8 cellular contexts compared by ENCODE assay signal in the genomic region with DNA sequence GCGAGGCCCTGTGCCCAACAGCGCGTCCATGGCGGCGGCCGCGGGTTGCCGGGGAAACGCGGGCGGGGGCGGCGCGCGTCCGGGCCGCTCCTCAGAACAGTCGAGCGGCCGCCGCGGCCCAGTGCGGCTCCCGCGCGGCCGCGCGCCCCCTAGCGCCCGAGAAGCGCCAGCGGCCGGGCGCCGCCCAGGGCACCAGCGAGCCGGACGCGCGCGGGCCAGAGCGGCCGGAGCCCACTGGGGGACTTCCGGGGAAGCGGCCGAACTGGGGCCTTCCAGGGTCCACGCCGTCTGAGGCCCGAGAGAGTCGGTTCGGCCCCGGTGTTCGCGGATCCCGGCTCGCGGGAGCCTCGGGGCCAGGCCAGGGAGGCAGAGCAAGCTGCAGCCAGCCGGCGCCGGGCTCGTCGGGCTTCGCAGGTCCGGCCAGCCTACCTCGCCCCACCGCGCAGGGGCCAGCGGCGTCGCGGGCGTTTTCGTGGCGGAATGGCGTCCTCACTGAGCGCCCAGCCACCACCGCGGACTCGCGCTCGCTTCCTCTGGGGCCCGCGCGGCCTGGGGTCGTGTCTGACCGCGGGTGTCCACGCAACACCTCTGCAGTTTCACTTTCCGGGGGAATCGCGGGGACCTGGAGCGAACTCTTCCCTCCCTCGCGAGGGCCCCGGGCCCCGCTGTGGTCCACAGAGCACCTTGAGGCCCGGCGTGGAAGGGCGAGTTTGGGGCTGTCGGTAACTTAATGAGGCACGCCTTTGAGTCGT. TPM values are rescaled to one million over a fixed set of nuclear protein-coding genes. Genes with fewer than 3 reads are reported as not detected.
DNase-seq lines count a peak whose midpoint lies in the region; ATAC-seq, FAIRE-seq and TF ChIP-seq lines count a peak whose summit lies in the region.

A gene with protein sequence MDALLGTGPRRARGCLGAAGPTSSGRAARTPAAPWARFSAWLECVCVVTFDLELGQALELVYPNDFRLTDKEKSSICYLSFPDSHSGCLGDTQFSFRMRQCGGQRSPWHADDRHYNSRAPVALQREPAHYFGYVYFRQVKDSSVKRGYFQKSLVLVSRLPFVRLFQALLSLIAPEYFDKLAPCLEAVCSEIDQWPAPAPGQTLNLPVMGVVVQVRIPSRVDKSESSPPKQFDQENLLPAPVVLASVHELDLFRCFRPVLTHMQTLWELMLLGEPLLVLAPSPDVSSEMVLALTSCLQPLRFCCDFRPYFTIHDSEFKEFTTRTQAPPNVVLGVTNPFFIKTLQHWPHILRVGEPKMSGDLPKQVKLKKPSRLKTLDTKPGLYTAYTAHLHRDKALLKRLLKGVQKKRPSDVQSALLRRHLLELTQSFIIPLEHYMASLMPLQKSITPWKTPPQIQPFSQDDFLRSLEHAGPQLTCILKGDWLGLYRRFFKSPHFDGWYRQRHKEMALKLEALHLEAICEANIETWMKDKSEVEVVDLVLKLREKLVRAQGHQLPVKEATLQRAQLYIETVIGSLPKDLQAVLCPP (minus strand): TSS at position 54 of the 752 bp plus-strand sequence. CDS start 24 bp downstream, at position 30.

- H3K27ac ChIP-seq in OCI-LY7 (ENCODE audit: low read depth, low read length, poor library complexity, severe bottlenecking), result peak within 1 kb of the TSS; percentile 33
- H3K27ac ChIP-seq in esophagus squamous epithelium, result peak within 1 kb of the TSS; percentile 87 to 97 (median 96)

- no peaks in the 10 kb centered on the region for H3K27me3 ChIP-seq in esophagus squamous epithelium

- TF ChIP-seq CTCF in OCI-LY7 (conservative IDR thresholded peaks at IDR 0.05; ENCODE audit: low read length), result peak; percentile 54
- peak in 5 of 6 experiments; percentile 30 to 92 (median 88) for TF ChIP-seq CTCF in esophagus squamous epithelium (IDR thresholded peaks at IDR 0.05)

- CTCF ChIA-PET in OCI-LY7 (lab: Charles Lee; ENCODE audit: unreplicated experiment), result interaction anchor here (1.2 kb wide), 1 partner anchor 51 kb away, joined by 3 read pairs; no protein-coding TSS in a partner anchor

- peak; percentile 95 for ATAC-seq in HG03521 (IDR thresholded peaks at IDR 0.05; ENCODE audit: unreplicated experiment)

- peak in 2 of 4 donors; percentile 20 to 48 for TF ChIP-seq POLR2A in esophagus squamous epithelium (IDR thresholded peaks at IDR 0.05)

- POLR2A ChIA-PET in OCI-LY7 (lab: Charles Lee), result no interaction called here

- FAIRE-seq in GM19239 (lab: Jason Lieb, UNC), result peak; percentile 78

- H3K4me2 ChIP-seq in OCI-LY7 (ENCODE audit: low read length), result peak within 1 kb of the TSS; percentile 75

- no peaks in the 10 kb centered on the region for H4K20me1 ChIP-seq in OCI-LY7 (ENCODE audit: insufficient read depth, low read length)

- H3K4me1 ChIP-seq in OCI-LY7 (ENCODE audit: insufficient read depth, low read length, poor library complexity, severe bottlenecking), result peaks cover 33% of the 10 kb centered on the region
- H3K4me1 ChIP-seq in esophagus squamous epithelium, result peaks cover 15 to 30% (median 17%) of the 10 kb centered on the region in 3 donors

- peak within 1 kb of the TSS; percentile 92 for H2AFZ ChIP-seq in OCI-LY7 (ENCODE audit: low read length)

- BruUV-seq in OCI-LY7 (replicated peaks; lab: Mats Ljungman, UMichigan), result no TSS peak

- H3K36me3 ChIP-seq in OCI-LY7 (ENCODE audit: insufficient read depth, low read length) (no peaks in the 10 kb centered on the region), esophagus squamous epithelium (no peaks in the 10 kb centered on the region)

- H3K9me3 ChIP-seq in OCI-LY7 (ENCODE audit: low read length) (no peaks in the 10 kb centered on the region), esophagus squamous epithelium (no peaks in the 10 kb centered on the region)

- H3K79me2 ChIP-seq in OCI-LY7 (ENCODE audit: insufficient read depth, low read depth, low read length), result no peaks in the 10 kb centered on the region

- WGBS in esophagus squamous epithelium, 2 donors, result no CpG with 5 or more reads among the region's 104 CpGs

- no peaks in the 10 kb centered on the region for H3K9me2 ChIP-seq in OCI-LY7 (ENCODE audit: insufficient read depth, low read length)

- peak within 1 kb of the TSS; percentile 77 for H3K4me3 ChIP-seq in OCI-LY7 (ENCODE audit: low read depth, low read length, poor library complexity, severe bottlenecking)
- H3K4me3 ChIP-seq in esophagus squamous epithelium, result peak within 1 kb of the TSS; percentile 58 to 95 (median 76)

- intact Hi-C loops in OCI-LY7 (cut with micrococcal nuclease; ENCODE audit: unreplicated experiment) (loop anchor here (1.0 to 5.0 kb wide), 4 partner anchors 13 to 50 kb away; no protein-coding TSS in a partner anchor), esophagus squamous epithelium (cut with DNase I) (no loop called here)

- peak in 12 of 14 donors; percentile 32 to 89 (median 76) for DNase-seq in C1 segment of cervical spinal cord (lab: John Stamatoyannopoulos, UW)
- peak; percentile 91 for DNase-seq in GM19239 (ENCODE audit: insufficient read length, low spot score)
- peak; percentile 87 for DNase-seq in OCI-LY7 (ENCODE audit: low spot score)
- DNase-seq in activated T-cell treated with anti-CD3 and anti-CD28 coated beads, Interleukin-2, amount 50 U/mL, for 48 hours, result peak; percentile 77 to 83
- no peak for DNase-seq in esophagus squamous epithelium (lab: John Stamatoyannopoulos, UW)
- DNase-seq in myocyte (ENCODE audit: low read depth), result peak; percentile 83
- peak; percentile 28 to 73 (median 48) for DNase-seq in stimulated activated naive CD4-positive, alpha-beta T cell (lab: John Stamatoyannopoulos, UW)

RNA-seq across cellular contexts. Expression of the gene that starts here (rescaled TPM):
- total RNA-seq in OCI-LY7 (2014; rRNA removed; shearing (Covaris generic)), result 25.0 and 31.6 TPM in 2 replicates
- total RNA-seq in OCI-LY7 (2022) (38.1 and 45.0 TPM in 2 replicates), esophagus squamous epithelium (1 to 10 TPM in 3 of 4 donors, under 1 TPM in 1; 0.88 to 3.6 (median 2.9) TPM), myocyte (4.7 TPM in 2 replicates)
- 9.7 TPM for polyA plus RNA-seq in myocyte (2012)
